ENCODE assay signal across 19 cellular contexts in the genomic region with DNA sequence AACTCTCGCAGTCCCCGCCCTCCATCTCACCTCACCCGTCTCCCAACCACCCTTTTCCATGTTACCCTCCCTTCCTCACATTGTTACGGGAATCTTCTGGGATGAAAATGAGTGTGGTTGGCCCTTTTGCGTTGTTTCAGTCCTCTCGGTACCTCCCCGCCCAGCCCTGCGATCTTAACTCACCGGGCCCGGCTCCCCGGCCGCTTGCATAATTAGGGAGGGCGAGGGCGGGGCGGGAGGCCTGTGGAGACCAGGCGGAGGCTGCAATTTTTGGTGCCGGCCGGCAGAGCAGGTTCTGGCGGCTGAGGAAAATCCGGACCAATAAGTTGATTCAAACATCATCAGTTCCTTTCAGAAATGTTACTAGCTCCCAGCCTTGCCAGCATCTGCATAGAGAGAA. TPM values are rescaled to one million over a fixed set of nuclear protein-coding genes. Genes with fewer than 3 reads are reported as not detected.
DNase-seq lines count a peak whose midpoint lies in the region; ATAC-seq and TF ChIP-seq lines count a peak whose summit lies in the region.
"Had no signal": no experiment of that assay in that cellular context is flagged by ENCODE, and none has a peak within 500 bp of the region (broad histone marks: within the 10 kb centered on the region; RNA-seq: fewer than 3 reads in every experiment).

No MANE protein-coding gene starts in this region.

- H3K4me3 Mint-ChIP-seq in WTC11 (peak overlapping the region; percentile 77), progenitor cell of endocrine pancreas (ENCODE audit: low read depth) (no peak overlapping the region)
- H3K4me3 Mint-ChIP-seq: activated CD4-positive, alpha-beta memory T cell treated with anti-CD3 and anti-CD28 coated beads for 36 hours; activated naive CD8-positive, alpha-beta T cell treated with anti-CD3 and anti-CD28 coated beads for 36 hours; memory B cell; natural killer cell treated with Interleukin-12 subunit alpha and Interleukin-12 subunit beta and Interleukin-15 and Interleukin-18, amount 100 ng/mL, for 72 hours; stimulated activated naive CD8-positive, alpha-beta T cell treated with anti-CD3 and anti-CD28 coated beads, Interleukin-15, Interleukin-2, amounts not matched to agents 100 ng/mL and 50 ng/mL, for 24 hours had no signal

- no peaks in the 10 kb centered on the region for H3K4me1 ChIP-seq in hepatocyte (ENCODE audit: insufficient read depth)
- no peaks in the 10 kb centered on the region for H3K4me1 ChIP-seq in uterus

- DNase-seq in H7 = peak; percentile 94
- DNase-seq in WTC11 (ENCODE audit: low spot score) = peak; percentile 90
- DNase-seq in hepatocyte (ENCODE audit: low spot score) = no peak
- DNase-seq in progenitor cell of endocrine pancreas (ENCODE audit: low spot score, unreplicated experiment) = no peak
- no peak for DNase-seq in uterus
- no peak for DNase-seq in GOT3 (lab: John Stamatoyannopoulos, UW)
- DNase-seq in T1000 (lab: John Stamatoyannopoulos, UW) = no peak
- no peak for DNase-seq in dorsolateral prefrontal cortex
- DNase-seq: activated CD4-positive, alpha-beta memory T cell treated with anti-CD3 and anti-CD28 coated beads for 36 hours; activated naive CD8-positive, alpha-beta T cell treated with anti-CD3 and anti-CD28 coated beads for 36 hours; activated T-cell treated with anti-CD3 and anti-CD28 coated beads, Interleukin-2, amount 50 U/mL, for 48 hours; NCI-H2029; NCI-H510A; SK-N-SH had no signal

- H3K4me2 ChIP-seq in hepatocyte = peak overlapping the region; percentile 30
- H3K4me2 ChIP-seq: SK-N-SH had no signal

- H3K9me3 Mint-ChIP-seq in WTC11 (no peaks in the 10 kb centered on the region), progenitor cell of endocrine pancreas (ENCODE audit: low read depth) (no peaks in the 10 kb centered on the region)
- H3K9me3 Mint-ChIP-seq: activated CD4-positive, alpha-beta memory T cell treated with anti-CD3 and anti-CD28 coated beads for 36 hours; natural killer cell treated with Interleukin-12 subunit alpha and Interleukin-12 subunit beta and Interleukin-15 and Interleukin-18, amount 100 ng/mL, for 72 hours had no signal

- CTCF ChIA-PET in WTC11 (lab: Charles Lee) = no interaction called here

- H3K27ac ChIP-seq in hepatocyte = peak overlapping the region; percentile 49
- no peak overlapping the region for H3K27ac ChIP-seq in uterus
- no peak overlapping the region for H3K27ac ChIP-seq in dorsolateral prefrontal cortex

- no peaks in the 10 kb centered on the region for H3K36me3 Mint-ChIP-seq in WTC11
- no peaks in the 10 kb centered on the region for H3K36me3 Mint-ChIP-seq in progenitor cell of endocrine pancreas (ENCODE audit: insufficient read depth)
- H3K36me3 Mint-ChIP-seq: activated naive CD8-positive, alpha-beta T cell treated with anti-CD3 and anti-CD28 coated beads for 36 hours; memory B cell had no signal

- H3K4me1 Mint-ChIP-seq in WTC11 (peaks cover 70% of the 10 kb centered on the region), progenitor cell of endocrine pancreas (ENCODE audit: low read depth) (peaks cover 2% of the 10 kb centered on the region)
- H3K4me1 Mint-ChIP-seq: memory B cell had no signal

- H3K4me3 ChIP-seq in H7 (ENCODE audit: insufficient read depth, low read depth, low read length) (no peak overlapping the region), hepatocyte (no peak overlapping the region), uterus (no peak overlapping the region), dorsolateral prefrontal cortex (no peak overlapping the region)

- H3K36me3 ChIP-seq in H7 (replicated peaks; ENCODE audit: control insufficient read depth, insufficient read depth, low read length) = no peaks in the 10 kb centered on the region
- no peaks in the 10 kb centered on the region for H3K36me3 ChIP-seq in hepatocyte (replicated peaks; ENCODE audit: insufficient read depth, low read depth)
- no peaks in the 10 kb centered on the region for H3K36me3 ChIP-seq in uterus

- H3K27me3 ChIP-seq in H7 (ENCODE audit: control insufficient read depth, insufficient read depth, low read length) = peaks cover 99% of the 10 kb centered on the region
- H3K27me3 ChIP-seq in hepatocyte = peaks cover 100% of the 10 kb centered on the region
- peaks cover 0 to 83% of the 10 kb centered on the region in 2 donors for H3K27me3 ChIP-seq in uterus
- H3K27me3 ChIP-seq in dorsolateral prefrontal cortex = peaks cover 57 to 100% (median 100%) of the 10 kb centered on the region in 45 donors

- peak overlapping the region; percentile 41 for H2AFZ ChIP-seq in hepatocyte

- no peaks in the 10 kb centered on the region for H3K9me3 ChIP-seq in hepatocyte (ENCODE audit: low read depth)
- H3K9me3 ChIP-seq in uterus = no peaks in the 10 kb centered on the region
- H3K9me3 ChIP-seq: SK-N-SH had no signal

- no peaks in the 10 kb centered on the region for H3K79me2 ChIP-seq in hepatocyte

- POLR2A ChIA-PET in WTC11 (lab: Charles Lee) = interaction anchor here (2.3 kb wide), 1 partner anchor 14 kb away, joined by 6 read pairs; no protein-coding TSS in a partner anchor

- no peak for TF ChIP-seq POLR2A in uterus (IDR thresholded peaks at IDR 0.05)

- no peak for TF ChIP-seq CTCF in WTC11 (IDR thresholded peaks at IDR 0.05)
- no peak for TF ChIP-seq CTCF in hepatocyte (IDR thresholded peaks at IDR 0.05; ENCODE audit: poor library complexity)
- TF ChIP-seq CTCF in progenitor cell of endocrine pancreas (IDR thresholded peaks at IDR 0.05; ENCODE audit: unreplicated experiment) = peak; percentile 6
- TF ChIP-seq CTCF in uterus (IDR thresholded peaks at IDR 0.05) = no peak
- TF ChIP-seq CTCF in dorsolateral prefrontal cortex (IDR thresholded peaks at IDR 0.05 in 54 of 56, conservative IDR thresholded peaks at IDR 0.05 in 2 of 56; ENCODE audit: low read depth in 1 of 56, partially characterized antibody in 56 of 56) = no peak

- H3K27me3 Mint-ChIP-seq in WTC11 (ENCODE audit: low read depth) (peaks cover 100% of the 10 kb centered on the region), progenitor cell of endocrine pancreas (peaks cover 99% of the 10 kb centered on the region)

- ATAC-seq in WTC11 = peak; percentile 44
- ATAC-seq: HepG2; natural killer cell treated with Interleukin-12 subunit alpha and Interleukin-12 subunit beta and Interleukin-15 and Interleukin-18, amount 100 ng/mL, for 72 hours had no signal

- H3K27ac Mint-ChIP-seq in WTC11 = no peak overlapping the region
- H3K27ac Mint-ChIP-seq in progenitor cell of endocrine pancreas = no peak overlapping the region
- H3K27ac Mint-ChIP-seq: activated CD4-positive, alpha-beta memory T cell treated with anti-CD3 and anti-CD28 coated beads for 36 hours; activated naive CD8-positive, alpha-beta T cell treated with anti-CD3 and anti-CD28 coated beads for 36 hours; memory B cell; natural killer cell treated with Interleukin-12 subunit alpha and Interleukin-12 subunit beta and Interleukin-15 and Interleukin-18, amount 100 ng/mL, for 72 hours; stimulated activated naive CD8-positive, alpha-beta T cell treated with anti-CD3 and anti-CD28 coated beads, Interleukin-15, Interleukin-2, amounts not matched to agents 100 ng/mL and 50 ng/mL, for 24 hours had no signal

- intact Hi-C loops in uterus (cut with DNase I; ENCODE audit: low total_unique reads) (no loop called here), dorsolateral prefrontal cortex (cut with DNase I) (no loop called here)

- WGBS in hepatocyte (ENCODE audit: low lambda C conversion rate, missing lambda C conversion rate) = 1% methylated on average over 20 of the region's 20 CpGs

- no peaks in the 10 kb centered on the region for H4K20me1 ChIP-seq in hepatocyte (ENCODE audit: insufficient read depth, poor library complexity, severe bottlenecking)

- H3K9me2 ChIP-seq in hepatocyte (replicated peaks; ENCODE audit: insufficient read depth) = no peaks in the 10 kb centered on the region
- H3K9me2 ChIP-seq: SK-N-SH had no signal

TF ChIP-seq in WTC11, 78 proteins besides CTCF, POLR2A, EP300 and RAD21 (continues in another document):
- TF ChIP-seq ETV6 (CRISPR knock-in tag; IDR thresholded peaks at IDR 0.05) = no peak
- TF ChIP-seq, protein P1, sequence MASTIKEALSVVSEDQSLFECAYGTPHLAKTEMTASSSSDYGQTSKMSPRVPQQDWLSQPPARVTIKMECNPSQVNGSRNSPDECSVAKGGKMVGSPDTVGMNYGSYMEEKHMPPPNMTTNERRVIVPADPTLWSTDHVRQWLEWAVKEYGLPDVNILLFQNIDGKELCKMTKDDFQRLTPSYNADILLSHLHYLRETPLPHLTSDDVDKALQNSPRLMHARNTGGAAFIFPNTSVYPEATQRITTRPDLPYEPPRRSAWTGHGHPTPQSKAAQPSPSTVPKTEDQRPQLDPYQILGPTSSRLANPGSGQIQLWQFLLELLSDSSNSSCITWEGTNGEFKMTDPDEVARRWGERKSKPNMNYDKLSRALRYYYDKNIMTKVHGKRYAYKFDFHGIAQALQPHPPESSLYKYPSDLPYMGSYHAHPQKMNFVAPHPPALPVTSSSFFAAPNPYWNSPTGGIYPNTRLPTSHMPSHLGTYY (CRISPR knock-in tag; IDR thresholded peaks at IDR 0.05) = no peak
- TF ChIP-seq, protein P2, sequence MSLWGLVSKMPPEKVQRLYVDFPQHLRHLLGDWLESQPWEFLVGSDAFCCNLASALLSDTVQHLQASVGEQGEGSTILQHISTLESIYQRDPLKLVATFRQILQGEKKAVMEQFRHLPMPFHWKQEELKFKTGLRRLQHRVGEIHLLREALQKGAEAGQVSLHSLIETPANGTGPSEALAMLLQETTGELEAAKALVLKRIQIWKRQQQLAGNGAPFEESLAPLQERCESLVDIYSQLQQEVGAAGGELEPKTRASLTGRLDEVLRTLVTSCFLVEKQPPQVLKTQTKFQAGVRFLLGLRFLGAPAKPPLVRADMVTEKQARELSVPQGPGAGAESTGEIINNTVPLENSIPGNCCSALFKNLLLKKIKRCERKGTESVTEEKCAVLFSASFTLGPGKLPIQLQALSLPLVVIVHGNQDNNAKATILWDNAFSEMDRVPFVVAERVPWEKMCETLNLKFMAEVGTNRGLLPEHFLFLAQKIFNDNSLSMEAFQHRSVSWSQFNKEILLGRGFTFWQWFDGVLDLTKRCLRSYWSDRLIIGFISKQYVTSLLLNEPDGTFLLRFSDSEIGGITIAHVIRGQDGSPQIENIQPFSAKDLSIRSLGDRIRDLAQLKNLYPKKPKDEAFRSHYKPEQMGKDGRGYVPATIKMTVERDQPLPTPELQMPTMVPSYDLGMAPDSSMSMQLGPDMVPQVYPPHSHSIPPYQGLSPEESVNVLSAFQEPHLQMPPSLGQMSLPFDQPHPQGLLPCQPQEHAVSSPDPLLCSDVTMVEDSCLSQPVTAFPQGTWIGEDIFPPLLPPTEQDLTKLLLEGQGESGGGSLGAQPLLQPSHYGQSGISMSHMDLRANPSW (CRISPR knock-in tag; conservative IDR thresholded peaks at IDR 0.05; ENCODE audit: low read depth) = no peak

RNA-seq across cellular contexts. Expression of a gene that starts 25.2 kb away (rescaled TPM):
- total RNA-seq in H7 (2014; rRNA removed; shearing (Covaris generic)) = not detected in 2 replicates
- total RNA-seq in WTC11 (2021) (not detected in 3 replicates), hepatocyte (0.64 and 0.73 TPM in 2 replicates), progenitor cell of endocrine pancreas (0.74 and 1.8 TPM in 2 replicates), uterus (under 1 TPM in 1 of 4 donors, not detected in 3; 0.41 TPM), dorsolateral prefrontal cortex (under 1 TPM in 1 of 120 experiments, not detected in 119; 0.14 TPM)
- polyA plus RNA-seq in hepatocyte = 1.3 and 5.7 TPM in 2 replicates
- total RNA-seq: activated CD4-positive, alpha-beta memory T cell treated with anti-CD3 and anti-CD28 coated beads for 36 hours; activated naive CD8-positive, alpha-beta T cell treated with anti-CD3 and anti-CD28 coated beads for 36 hours; HepG2; natural killer cell treated with Interleukin-12 subunit alpha and Interleukin-12 subunit beta and Interleukin-15 and Interleukin-18, amount 100 ng/mL, for 72 hours; pulmonary artery endothelial cell had no signal
- polyA plus RNA-seq: HepG2 had no signal

Comparison
In these comparisons a context has a peak if more than half of its experiments do, and no peak if none do; other contexts are left out.
1. DNase-seq: peak in H7 (single experiment) and WTC11 (single experiment); none in hepatocyte (single experiment), progenitor cell of endocrine pancreas (single experiment), uterus (0 of 2), GOT3 (single experiment), T1000 (single experiment) and dorsolateral prefrontal cortex (0 of 10).